Comparison of ENCODE assay signal across 17 cellular contexts in the genomic region with DNA sequence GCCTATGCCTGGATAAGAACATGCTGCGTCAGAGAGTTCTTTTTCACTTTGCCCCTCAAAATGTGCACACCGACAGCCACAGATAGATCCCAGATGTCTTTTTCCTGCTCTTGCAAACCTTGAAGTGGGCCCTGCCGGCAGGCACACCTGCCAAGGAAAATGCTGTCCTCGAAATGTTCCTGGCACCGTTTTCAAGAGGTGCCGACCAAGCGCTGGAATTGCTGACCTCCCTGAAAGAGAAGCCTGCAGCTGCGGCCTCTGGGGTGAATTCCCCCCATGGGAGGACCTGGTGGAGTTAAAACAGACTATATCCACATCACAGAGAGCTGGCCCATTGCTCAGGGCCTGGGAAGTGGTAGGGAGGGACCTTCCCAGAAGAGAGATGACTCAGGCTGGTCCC.
"Had no signal": no experiment of that assay in that cellular context is flagged by ENCODE, and none has a peak within 500 bp of the region (broad histone marks: within the 10 kb centered on the region; RNA-seq: fewer than 3 reads in every experiment).

No MANE protein-coding gene starts in this region.

- H3K36me3 Mint-ChIP-seq: natural killer cell treated with Interleukin-12 subunit alpha and Interleukin-12 subunit beta and Interleukin-15 and Interleukin-18, amount 100 ng/mL, for 72 hours; neural progenitor cell had no signal

- ATAC-seq: effector memory CD8-positive, alpha-beta T cell; gastroesophageal sphincter; left cardiac atrium; natural killer cell treated with Interleukin-12 subunit alpha and Interleukin-12 subunit beta and Interleukin-15 and Interleukin-18, amount 100 ng/mL, for 72 hours; right cardiac atrium had no signal

- H3K9me3 Mint-ChIP-seq: dendritic cell treated with granulocyte-macrophage colony-stimulating factor and Interleukin-4, amounts not matched to agents 40 ng/mL and 50 ng/mL, for 4 days; effector memory CD8-positive, alpha-beta T cell; natural killer cell treated with Interleukin-12 subunit alpha and Interleukin-12 subunit beta and Interleukin-15 and Interleukin-18, amount 100 ng/mL, for 72 hours; neural progenitor cell had no signal

- H3K27me3 Mint-ChIP-seq: effector memory CD8-positive, alpha-beta T cell had no signal

- H3K4me3 Mint-ChIP-seq: dendritic cell treated with granulocyte-macrophage colony-stimulating factor and Interleukin-4, amounts not matched to agents 40 ng/mL and 50 ng/mL, for 4 days; effector memory CD8-positive, alpha-beta T cell; natural killer cell treated with Interleukin-12 subunit alpha and Interleukin-12 subunit beta and Interleukin-15 and Interleukin-18, amount 100 ng/mL, for 72 hours; neural progenitor cell had no signal

- DNase-seq: effector memory CD8-positive, alpha-beta T cell; esophagus squamous epithelium; foreskin fibroblast; glutamatergic neuron; kidney; left cardiac atrium; left ventricle myocardium inferior; mesenchymal stem cell; midbrain; nucleus accumbens; right cardiac atrium; stimulated activated CD4-positive, alpha-beta T cell treated with anti-CD3 and anti-CD28 coated beads, Interleukin-2, amount 100 ng/mL, for 48 hours; stimulated activated naive CD4-positive, alpha-beta T cell treated with Interleukin-2 at 50 U/mL for 16 hours had no signal

- H3K27ac Mint-ChIP-seq: dendritic cell treated with granulocyte-macrophage colony-stimulating factor and Interleukin-4, amounts not matched to agents 40 ng/mL and 50 ng/mL, for 4 days; effector memory CD8-positive, alpha-beta T cell; natural killer cell treated with Interleukin-12 subunit alpha and Interleukin-12 subunit beta and Interleukin-15 and Interleukin-18, amount 100 ng/mL, for 72 hours; neural progenitor cell had no signal
